14 cellular contexts compared by ENCODE assay signal in the genomic region with DNA sequence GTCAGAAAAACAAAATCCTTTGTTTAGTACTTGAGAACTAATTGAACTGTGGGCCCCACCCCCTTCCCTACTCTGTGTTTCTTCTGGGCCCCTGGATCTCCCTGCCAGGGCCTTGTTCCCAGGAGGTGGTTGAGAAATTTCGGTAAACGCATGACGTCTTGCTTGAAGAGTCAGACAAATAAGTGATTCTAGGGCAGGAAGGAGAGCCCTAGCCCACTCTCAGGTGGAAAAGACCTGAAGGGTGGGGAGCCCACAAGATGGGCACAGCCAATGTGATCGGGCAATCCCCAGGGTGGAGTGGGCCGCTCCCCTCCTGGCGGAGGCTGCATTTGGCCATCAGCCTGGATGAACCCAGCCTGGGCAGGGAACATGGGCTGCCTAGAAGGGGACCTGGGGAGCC. TPM values are rescaled to one million over a fixed set of nuclear protein-coding genes. Genes with fewer than 3 reads are reported as not detected.
DNase-seq lines count a peak whose midpoint lies in the region; ATAC-seq, FAIRE-seq and TF ChIP-seq lines count a peak whose summit lies in the region.
"Had no signal": no experiment of that assay in that cellular context is flagged by ENCODE, and none has a peak within 500 bp of the region (broad histone marks: within the 10 kb centered on the region; RNA-seq: fewer than 3 reads in every experiment).

No MANE protein-coding gene starts in this region.

- H3K36me3 Mint-ChIP-seq in activated CD8-positive, alpha-beta memory T cell treated with anti-CD3 and anti-CD28 coated beads, Interleukin-2, amount 10 ng/mL, durations not matched to agents 7 days and 5 days, result no peaks in the 10 kb centered on the region
- peaks cover 2% of the 10 kb centered on the region for H3K36me3 Mint-ChIP-seq in chondrocyte (ENCODE audit: low read depth)

- CTCF ChIA-PET in activated CD8-positive, alpha-beta memory T cell treated with anti-CD3 and anti-CD28 coated beads, Interleukin-2, amount 10 ng/mL, durations not matched to agents 7 days and 5 days (lab: Charles Lee), result interaction anchor here (1.0 to 1.1 kb wide), 2 partner anchors 13 to 134 kb away, joined by 3 read pairs; no protein-coding TSS in a partner anchor

- no peaks in the 10 kb centered on the region for H3K27me3 ChIP-seq in thoracic aorta (replicated peaks; ENCODE audit: insufficient read depth)
- H3K27me3 ChIP-seq in colonic mucosa, result no peaks in the 10 kb centered on the region

- no peak overlapping the region for H3K27ac Mint-ChIP-seq in activated CD8-positive, alpha-beta memory T cell treated with anti-CD3 and anti-CD28 coated beads, Interleukin-2, amount 10 ng/mL, durations not matched to agents 7 days and 5 days
- no peak overlapping the region for H3K27ac Mint-ChIP-seq in chondrocyte (ENCODE audit: unreplicated experiment)

- H3K4me3 ChIP-seq in kidney (ENCODE audit: low read length in 2 of 2), result no peak overlapping the region
- H3K4me3 ChIP-seq in thoracic aorta, result no peak overlapping the region
- H3K4me3 ChIP-seq in colonic mucosa, result no peak overlapping the region
- H3K4me3 ChIP-seq: K562 had no signal

- no peaks in the 10 kb centered on the region for H3K9me3 ChIP-seq in kidney (ENCODE audit: control insufficient read depth in 1 of 2, low read length in 2 of 2)
- H3K9me3 ChIP-seq in thoracic aorta, result no peaks in the 10 kb centered on the region
- H3K9me3 ChIP-seq in colonic mucosa, result no peaks in the 10 kb centered on the region

- H3K9ac ChIP-seq in kidney (ENCODE audit: low read length in 2 of 2), result no peak overlapping the region
- H3K9ac ChIP-seq in colonic mucosa (ENCODE audit: low read depth in 2 of 2, low read length in 2 of 2), result no peak overlapping the region

- no peak for ATAC-seq in activated CD8-positive, alpha-beta memory T cell treated with anti-CD3 and anti-CD28 coated beads, Interleukin-2, amount 10 ng/mL, durations not matched to agents 7 days and 5 days
- ATAC-seq in thoracic aorta (ENCODE audit: insufficient number of reproducible peaks, low FRiP score, low read depth), result peak; percentile 63

- TF ChIP-seq CTCF in chondrocyte (IDR thresholded peaks at IDR 0.05) (no peak), kidney (IDR thresholded peaks at IDR 0.05; ENCODE audit: borderline replicate concordance, extremely low read depth, insufficient read depth) (no peak), thoracic aorta (IDR thresholded peaks at IDR 0.05) (no peak), colonic mucosa (IDR thresholded peaks at IDR 0.05) (no peak)

- no peak for FAIRE-seq in kidney (lab: Jason Lieb, UNC)
- FAIRE-seq: K562 had no signal

- H3K27ac ChIP-seq in kidney (ENCODE audit: low read depth in 2 of 2, low read length in 2 of 2) (no peak overlapping the region), thoracic aorta (no peak overlapping the region), colonic mucosa (no peak overlapping the region)

- H3K4me1 ChIP-seq in kidney (ENCODE audit: control insufficient read depth in 1 of 2, insufficient read depth in 1 of 2, low read depth in 1 of 2, low read length in 2 of 2) (no peaks in the 10 kb centered on the region), thoracic aorta (ENCODE audit: control insufficient read depth in 1 of 2, low read depth in 2 of 2) (peaks cover 5 to 12% of the 10 kb centered on the region in 2 donors), colonic mucosa (peaks cover 4% of the 10 kb centered on the region)

- H3K9me3 Mint-ChIP-seq in activated CD8-positive, alpha-beta memory T cell treated with anti-CD3 and anti-CD28 coated beads, Interleukin-2, amount 10 ng/mL, durations not matched to agents 7 days and 5 days (ENCODE audit: low read depth), result no peaks in the 10 kb centered on the region
- H3K9me3 Mint-ChIP-seq in chondrocyte (ENCODE audit: low read depth), result no peaks in the 10 kb centered on the region
- H3K9me3 Mint-ChIP-seq: nephron had no signal

- no peak overlapping the region for H3K4me3 Mint-ChIP-seq in activated CD8-positive, alpha-beta memory T cell treated with anti-CD3 and anti-CD28 coated beads, Interleukin-2, amount 10 ng/mL, durations not matched to agents 7 days and 5 days
- H3K4me3 Mint-ChIP-seq in chondrocyte (ENCODE audit: unreplicated experiment), result no peak overlapping the region
- H3K4me3 Mint-ChIP-seq: nephron had no signal

- peak; percentile 39 for DNase-seq in activated CD8-positive, alpha-beta memory T cell treated with anti-CD3 and anti-CD28 coated beads, Interleukin-2, amount 50 U/mL, for 48 hours
- DNase-seq in activated CD8-positive, alpha-beta memory T cell treated with anti-CD3 and anti-CD28 coated beads, Interleukin-2, amount 10 ng/mL, durations not matched to agents 7 days and 5 days, result no peak
- DNase-seq in chondrocyte (ENCODE audit: low spot score) (peak; percentile 54), kidney (peak; percentile 53), thoracic aorta (ENCODE audit: low spot score) (no peak), T-helper 1 cell (no peak), colonic mucosa (no peak), GDM1 (lab: John Stamatoyannopoulos, UW) (no peak)
- DNase-seq: DND-41; NCI-H2081 treated with DMSO at 0.1 percent for 48 hours; PC-3; stimulated activated CD4-positive, alpha-beta T cell treated with anti-CD3 and anti-CD28 coated beads, Interleukin-12 subunit alpha, Interleukin-12 subunit beta, amount 100 ng/mL, for 4 hours had no signal

- intact Hi-C loops in kidney (cut with DNase I), result no loop called here
- intact Hi-C loops in colonic mucosa (cut with DNase I), result no loop called here

- peaks cover 29% of the 10 kb centered on the region for H3K27me3 Mint-ChIP-seq in activated CD8-positive, alpha-beta memory T cell treated with anti-CD3 and anti-CD28 coated beads, Interleukin-2, amount 10 ng/mL, durations not matched to agents 7 days and 5 days
- H3K27me3 Mint-ChIP-seq in chondrocyte (ENCODE audit: low read depth), result peaks cover 3% of the 10 kb centered on the region

- H3K36me3 ChIP-seq in kidney (ENCODE audit: control insufficient read depth in 1 of 2, insufficient read depth in 2 of 2, low read length in 2 of 2) (no peaks in the 10 kb centered on the region), thoracic aorta (no peaks in the 10 kb centered on the region), colonic mucosa (no peaks in the 10 kb centered on the region)

- H3K4me1 Mint-ChIP-seq in activated CD8-positive, alpha-beta memory T cell treated with anti-CD3 and anti-CD28 coated beads, Interleukin-2, amount 10 ng/mL, durations not matched to agents 7 days and 5 days, result peaks cover 8% of the 10 kb centered on the region
- no peaks in the 10 kb centered on the region for H3K4me1 Mint-ChIP-seq in chondrocyte (ENCODE audit: low read depth)

RNA-seq across cellular contexts. Expression of a gene that starts 16.8 kb away (rescaled TPM):
- total RNA-seq in activated CD8-positive, alpha-beta memory T cell treated with anti-CD3 and anti-CD28 coated beads, Interleukin-2, amount 10 ng/mL, durations not matched to agents 7 days and 5 days, result not detected
- total RNA-seq in chondrocyte, result 0.32 TPM in 1 of 3 replicates, not detected in the others
- 9.7 TPM for total RNA-seq in kidney
- 1.3 TPM for polyA plus RNA-seq in kidney (ENCODE audit: insufficient read depth, low read depth, low replicate concordance)
- total RNA-seq in thoracic aorta, result 1 to 10 TPM; 3.5 to 5.7 TPM
- 10 to 100 TPM; 17.6 to 27.4 TPM for total RNA-seq in colonic mucosa
- total RNA-seq: K562 had no signal
- polyA plus RNA-seq: K562 had no signal

RNA-seq across cellular contexts. Expression of a gene that starts 59.1 kb away (rescaled TPM):
- total RNA-seq in activated CD8-positive, alpha-beta memory T cell treated with anti-CD3 and anti-CD28 coated beads, Interleukin-2, amount 10 ng/mL, durations not matched to agents 7 days and 5 days, result 10 to 100 TPM; 42.1 to 71.0 TPM
- total RNA-seq in chondrocyte (38.7 to 69.5 TPM (median 66.8 TPM) in 3 replicates), kidney (58.7 TPM), thoracic aorta (10 to 100 TPM; 56.5 to 75.3 TPM), colonic mucosa (10 to 100 TPM; 12.1 to 20.9 TPM)
- polyA plus RNA-seq in kidney (ENCODE audit: insufficient read depth, low read depth, low replicate concordance), result 8.0 TPM

Comparison
In these comparisons a context has a peak if more than half of its experiments do, and no peak if none do; other contexts are left out.
1. DNase-seq: peak in activated CD8-positive, alpha-beta memory T cell treated with anti-CD3 and anti-CD28 coated beads, Interleukin-2, amount 50 U/mL, for 48 hours (single experiment), chondrocyte (single experiment) and kidney (single experiment); none in activated CD8-positive, alpha-beta memory T cell treated with anti-CD3 and anti-CD28 coated beads, Interleukin-2, amount 10 ng/mL, durations not matched to agents 7 days and 5 days (single experiment), thoracic aorta (single experiment), T-helper 1 cell (0 of 5), colonic mucosa (single experiment) and GDM1 (single experiment).